Comparison of ENCODE assay signal across 15 cellular contexts in genomic region chr2:221731432-221731831, GRCh38.
DNase-seq lines count a peak whose midpoint lies in the region; ATAC-seq and TF ChIP-seq lines count a peak whose summit lies in the region.
"Had no signal": no experiment of that assay in that cellular context is flagged by ENCODE, and none has a peak within 500 bp of the region (broad histone marks: within the 10 kb centered on the region; RNA-seq: fewer than 3 reads in every experiment).

No MANE protein-coding gene starts in this region.

- no peak for DNase-seq in SKM-1 treated with dmso at 0.1 percent for 144 hours (lab: John Stamatoyannopoulos, UW; ENCODE audit: unreplicated experiment)
- DNase-seq in activated CD4-positive, alpha-beta T cell treated with anti-CD3 and anti-CD28 coated beads, Interleukin-2, amount 50 U/mL, for 1 hour = no peak
- DNase-seq in HuH-7 (ENCODE audit: low spot score) = no peak
- DNase-seq: activated effector memory CD4-positive, alpha-beta T cell treated with anti-CD3 and anti-CD28 coated beads, Interleukin-2, amount 50 U/mL, for 16 hours; caudate nucleus; left ventricle myocardium superior; pancreas; upper lobe of left lung had no signal

- ATAC-seq in GM18505 (IDR thresholded peaks at IDR 0.05; ENCODE audit: unreplicated experiment) = peak; percentile 66
- peak; percentile 65 for ATAC-seq in GM21717 (IDR thresholded peaks at IDR 0.05; ENCODE audit: unreplicated experiment)
- peak; percentile 82 for ATAC-seq in HG03342 (IDR thresholded peaks at IDR 0.05; ENCODE audit: unreplicated experiment)
- ATAC-seq in esophagus mucosa = peak; percentile 89
- no peak for ATAC-seq in GM19351 (IDR thresholded peaks at IDR 0.05; ENCODE audit: unreplicated experiment)
- ATAC-seq: K562, left ventricle myocardium superior, pancreas, Right ventricle myocardium inferior had no signal

- TF ChIP-seq POLR2A in GM18505 (IDR thresholded peaks at IDR 0.05; ENCODE audit: borderline replicate concordance, extremely low read depth, insufficient read depth, insufficient read length) = no peak
